Comparison of ENCODE assay signal across 8 cellular contexts in the genomic region with DNA sequence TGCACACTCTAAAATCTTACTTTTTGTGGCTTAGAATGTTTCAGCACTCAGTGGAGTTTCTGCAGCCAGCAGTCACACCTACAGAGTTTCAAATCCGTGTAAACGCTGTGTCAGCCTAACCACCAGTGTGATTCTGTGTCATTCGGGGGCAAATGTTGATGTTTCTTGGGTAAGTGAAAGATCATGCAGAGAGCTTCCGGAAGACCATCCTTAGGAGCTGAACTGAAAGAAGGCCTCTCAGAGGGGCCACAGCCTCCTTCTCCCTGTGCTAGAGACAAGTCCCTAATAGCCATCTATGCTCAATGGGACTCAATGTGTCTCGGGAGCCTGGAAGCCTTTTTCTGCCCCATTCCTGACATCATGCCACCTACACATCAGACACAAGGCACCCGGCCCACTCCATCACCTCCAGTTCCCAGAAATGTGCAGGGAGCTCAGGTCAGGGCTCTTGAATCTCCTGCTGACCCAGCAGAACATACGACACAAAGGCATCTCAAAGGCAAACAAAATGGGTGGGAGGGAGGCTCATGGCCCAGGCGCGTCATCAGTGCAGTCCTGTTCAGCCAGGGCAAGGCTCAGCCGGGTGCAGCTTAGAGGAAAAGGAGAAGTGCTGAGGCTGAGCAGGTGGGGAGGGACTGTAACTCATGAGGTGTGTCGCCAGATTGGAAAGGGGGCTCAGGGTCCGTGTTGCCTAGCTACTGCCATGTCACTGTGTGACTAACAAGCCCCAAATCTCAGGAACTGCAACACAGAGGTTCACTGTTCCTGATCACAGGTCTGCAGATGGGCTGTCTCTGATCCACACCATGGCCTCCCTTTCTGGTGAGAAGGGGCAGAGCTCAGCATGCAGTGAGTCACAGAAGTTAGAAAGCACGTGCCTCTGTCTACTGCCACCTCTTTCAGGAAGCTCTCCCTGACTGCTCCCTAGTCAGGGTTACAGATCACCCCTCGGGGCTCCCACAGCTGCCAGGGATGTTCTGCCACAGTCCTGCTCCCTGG.
DNase-seq lines count a peak whose midpoint lies in the region; ATAC-seq, FAIRE-seq and TF ChIP-seq lines count a peak whose summit lies in the region.

No MANE protein-coding gene starts in this region.

- CTCF ChIA-PET in activated CD4-positive, alpha-beta memory T cell treated with anti-CD3 and anti-CD28 coated beads, Interleukin-2, amount 10 ng/mL, durations not matched to agents 7 days and 5 days (lab: Charles Lee) = interaction anchor here (0.6 to 2.2 kb wide), 9 partner anchors 13 to 92 kb away, joined by 3 to 8 read pairs (median 4); no protein-coding TSS in a partner anchor

- H3K27ac ChIP-seq in mesodermal cell (ENCODE audit: low read depth, low read length, severe bottlenecking) = peak overlapping the region; percentile 23
- no peak overlapping the region for H3K27ac ChIP-seq in gastroesophageal sphincter

- POLR2A ChIA-PET in activated CD4-positive, alpha-beta memory T cell treated with anti-CD3 and anti-CD28 coated beads, Interleukin-2, amount 10 ng/mL, durations not matched to agents 7 days and 5 days (lab: Charles Lee) = interaction anchor here (0.6 to 3.2 kb wide), 19 partner anchors 9 to 91 kb away, joined by 3 to 37 read pairs (median 7); no protein-coding TSS in a partner anchor

- peak overlapping the region; percentile 99 for H3K27ac Mint-ChIP-seq in activated CD4-positive, alpha-beta memory T cell treated with anti-CD3 and anti-CD28 coated beads, Interleukin-2, amount 10 ng/mL, durations not matched to agents 7 days and 5 days

- no peak for TF ChIP-seq CTCF in gastroesophageal sphincter (IDR thresholded peaks at IDR 0.05)

- peaks cover 41% of the 10 kb centered on the region for H3K4me1 Mint-ChIP-seq in activated CD4-positive, alpha-beta memory T cell treated with anti-CD3 and anti-CD28 coated beads, Interleukin-2, amount 10 ng/mL, durations not matched to agents 7 days and 5 days

- WGBS in mesodermal cell (ENCODE audit: insufficient coverage in 2 of 2), 2 experiments = 81% methylated on average over 12 of the region's 14 CpGs
- WGBS in gastroesophageal sphincter (ENCODE audit: low coverage in 1 of 2), 2 donors = 63 to 69% methylated on average over 5 to 6 of the region's 14 CpGs

- TF ChIP-seq POLR2A in gastroesophageal sphincter (IDR thresholded peaks at IDR 0.05) = no peak

- H3K36me3 ChIP-seq in mesodermal cell (ENCODE audit: control insufficient read depth, insufficient read depth, low read length) (no peaks in the 10 kb centered on the region), gastroesophageal sphincter (no peaks in the 10 kb centered on the region)

- no peaks in the 10 kb centered on the region for H3K27me3 Mint-ChIP-seq in activated CD4-positive, alpha-beta memory T cell treated with anti-CD3 and anti-CD28 coated beads, Interleukin-2, amount 10 ng/mL, durations not matched to agents 7 days and 5 days

- FAIRE-seq in urothelium cell line (lab: Jason Lieb, UNC) = no peak

- peaks cover 7% of the 10 kb centered on the region for H3K9me3 ChIP-seq in mesodermal cell (ENCODE audit: control insufficient read depth, low read length)
- peaks cover 0 to 6% (median 0%) of the 10 kb centered on the region in 3 donors for H3K9me3 ChIP-seq in gastroesophageal sphincter

- DNase-seq in Daoy (ENCODE audit: low read depth) = peak; percentile 23
- peak; percentile 76 for DNase-seq in activated CD4-positive, alpha-beta memory T cell treated with anti-CD3 and anti-CD28 coated beads, Interleukin-2, amount 10 ng/mL, durations not matched to agents 7 days and 5 days
- DNase-seq in urothelium cell line (ENCODE audit: low spot score) = no peak
- no peak for DNase-seq in dermis blood vessel endothelial cell

- TF ChIP-seq EP300 in gastroesophageal sphincter (IDR thresholded peaks at IDR 0.05) = no peak

- H3K4me3 ChIP-seq in mesodermal cell (ENCODE audit: extremely low read depth, insufficient read depth, low read length, poor library complexity, severe bottlenecking) (no peak overlapping the region), gastroesophageal sphincter (no peak overlapping the region)

- H3K9me3 Mint-ChIP-seq in activated CD4-positive, alpha-beta memory T cell treated with anti-CD3 and anti-CD28 coated beads, Interleukin-2, amount 10 ng/mL, durations not matched to agents 7 days and 5 days = peaks cover 7% of the 10 kb centered on the region

- ATAC-seq in GM19463 (IDR thresholded peaks at IDR 0.05; ENCODE audit: unreplicated experiment) = peak; percentile 78
- ATAC-seq in HG03457 (IDR thresholded peaks at IDR 0.05; ENCODE audit: unreplicated experiment) = peak; percentile 61
- no peak for ATAC-seq in gastroesophageal sphincter

- H3K27me3 ChIP-seq in gastroesophageal sphincter = no peaks in the 10 kb centered on the region

- H3K4me1 ChIP-seq in mesodermal cell (ENCODE audit: control insufficient read depth, insufficient read depth, low read length, poor library complexity, severe bottlenecking) (peaks cover 28% of the 10 kb centered on the region), gastroesophageal sphincter (peaks cover 0 to 20% (median 6%) of the 10 kb centered on the region in 3 donors)

- H3K36me3 Mint-ChIP-seq in activated CD4-positive, alpha-beta memory T cell treated with anti-CD3 and anti-CD28 coated beads, Interleukin-2, amount 10 ng/mL, durations not matched to agents 7 days and 5 days (ENCODE audit: low read depth) = peaks cover 4% of the 10 kb centered on the region

- peak overlapping the region; percentile 16 for H3K4me3 Mint-ChIP-seq in activated CD4-positive, alpha-beta memory T cell treated with anti-CD3 and anti-CD28 coated beads, Interleukin-2, amount 10 ng/mL, durations not matched to agents 7 days and 5 days

Comparison
In these comparisons a context has a peak if more than half of its experiments do, and no peak if none do; other contexts are left out.
1. DNase-seq: peak in Daoy (single experiment) and activated CD4-positive, alpha-beta memory T cell treated with anti-CD3 and anti-CD28 coated beads, Interleukin-2, amount 10 ng/mL, durations not matched to agents 7 days and 5 days (single experiment); none in urothelium cell line (single experiment) and dermis blood vessel endothelial cell (single experiment).